20 cellular contexts compared by ENCODE assay signal in genomic region chr18:76952747-76953146, GRCh38.
DNase-seq lines count a peak whose midpoint lies in the region; ATAC-seq, FAIRE-seq and TF ChIP-seq lines count a peak whose summit lies in the region.
"Had no signal": no experiment of that assay in that cellular context is flagged by ENCODE, and none has a peak within 500 bp of the region (broad histone marks: within the 10 kb centered on the region; RNA-seq: fewer than 3 reads in every experiment).

No MANE protein-coding gene starts in this region.

- no peak for TF ChIP-seq EP300 in sigmoid colon (IDR thresholded peaks at IDR 0.05)

- peak; percentile 21; the same call in 1 of the 3 replicates for ATAC-seq in GM23338
- no peak for ATAC-seq in GM21723 (IDR thresholded peaks at IDR 0.05; ENCODE audit: unreplicated experiment)
- no peak for ATAC-seq in GM19328 (IDR thresholded peaks at IDR 0.05; ENCODE audit: unreplicated experiment)
- ATAC-seq in GM18870 (IDR thresholded peaks at IDR 0.05; ENCODE audit: unreplicated experiment): no peak
- ATAC-seq: A549, GM12878 had no signal

- H3K27ac Mint-ChIP-seq in GM23338: no peak overlapping the region
- H3K27ac Mint-ChIP-seq: IgD-negative memory B cell had no signal

- no peak overlapping the region for H3K4me3 ChIP-seq in GM23338
- H3K4me3 ChIP-seq in kidney (ENCODE audit: low read length in 2 of 2): no peak overlapping the region
- no peak overlapping the region for H3K4me3 ChIP-seq in sigmoid colon
- H3K4me3 ChIP-seq in PC-9: no peak overlapping the region
- H3K4me3 ChIP-seq: A549, GM12878, HAP-1, Peyer's patch had no signal

- FAIRE-seq in kidney (lab: Jason Lieb, UNC): no peak
- FAIRE-seq: A549, GM12878 had no signal

- H3K9me2 ChIP-seq in GM23338 (ENCODE audit: insufficient read depth): no peaks in the 10 kb centered on the region
- no peaks in the 10 kb centered on the region for H3K9me2 ChIP-seq in PC-9 (ENCODE audit: insufficient read depth)
- H3K9me2 ChIP-seq: SK-N-SH had no signal

- H3K4me1 Mint-ChIP-seq in GM23338: peaks cover 8% of the 10 kb centered on the region; the same call in 1 of the 3 replicates
- H3K4me1 Mint-ChIP-seq: CD14-positive monocyte had no signal

- no peak overlapping the region for H2AFZ ChIP-seq in GM23338
- no peak overlapping the region for H2AFZ ChIP-seq in PC-9

- no peak overlapping the region for H3K9ac ChIP-seq in kidney (ENCODE audit: low read length in 2 of 2)
- H3K9ac ChIP-seq: SK-N-SH had no signal

- H3K27me3 Mint-ChIP-seq in GM23338 (ENCODE audit: insufficient read depth, low read depth, poor library complexity): peaks cover 2% of the 10 kb centered on the region
- H3K27me3 Mint-ChIP-seq: IgD-negative memory B cell had no signal

- no peak for TF ChIP-seq POLR2A in sigmoid colon (IDR thresholded peaks at IDR 0.05)

- H3K4me2 ChIP-seq in GM23338 (no peak overlapping the region), PC-9 (no peak overlapping the region)
- H3K4me2 ChIP-seq: A549, SK-N-SH had no signal

- H3K27ac ChIP-seq in C4-2B: peak overlapping the region; percentile 68
- H3K27ac ChIP-seq in GM23338 (ENCODE audit: low read depth): no peak overlapping the region
- peak overlapping the region; percentile 7 to 48 for H3K27ac ChIP-seq in kidney (ENCODE audit: low read depth in 2 of 2, low read length in 2 of 2)
- H3K27ac ChIP-seq in sigmoid colon: peak overlapping the region; percentile 41 to 74 (median 62)
- H3K27ac ChIP-seq in PC-9: no peak overlapping the region
- H3K27ac ChIP-seq: A549 had no signal

- H3K79me2 ChIP-seq in GM23338 (replicated peaks; ENCODE audit: insufficient read depth) (no peaks in the 10 kb centered on the region), PC-9 (ENCODE audit: low read depth) (no peaks in the 10 kb centered on the region)

- no peaks in the 10 kb centered on the region; the same call in 1 of the 2 replicates for H4K20me1 ChIP-seq in GM23338 (replicated peaks; ENCODE audit: insufficient read depth)
- H4K20me1 ChIP-seq in PC-9 (ENCODE audit: insufficient read depth): no peaks in the 10 kb centered on the region

- H3F3A ChIP-seq in GM23338 (replicated peaks; ENCODE audit: low read depth) (no peaks in the 10 kb centered on the region), PC-9 (ENCODE audit: insufficient read depth, low read depth) (no peaks in the 10 kb centered on the region)

- POLR2A ChIA-PET in PC-9 (lab: Charles Lee; ENCODE audit: unreplicated experiment): no interaction called here

- H3K36me3 Mint-ChIP-seq in GM23338 (ENCODE audit: low read depth): peaks cover 28% of the 10 kb centered on the region

- intact Hi-C loops in kidney (cut with DNase I): no loop called here
- intact Hi-C loops in sigmoid colon (cut with DNase I): no loop called here
- intact Hi-C loops in PC-9 (cut with micrococcal nuclease; ENCODE audit: unreplicated experiment): no loop called here

- H3K36me3 ChIP-seq in GM23338 (ENCODE audit: insufficient read depth): no peaks in the 10 kb centered on the region
- peaks cover 6 to 9% of the 10 kb centered on the region in 2 donors for H3K36me3 ChIP-seq in kidney (ENCODE audit: control insufficient read depth in 1 of 2, insufficient read depth in 2 of 2, low read length in 2 of 2)
- H3K36me3 ChIP-seq in sigmoid colon: peaks cover 8 to 57% (median 22%) of the 10 kb centered on the region in 4 donors
- H3K36me3 ChIP-seq in PC-9 (ENCODE audit: low read depth): no peaks in the 10 kb centered on the region

- no peaks in the 10 kb centered on the region for H3K9me3 Mint-ChIP-seq in GM23338
- H3K9me3 Mint-ChIP-seq: CD14-positive monocyte, IgD-negative memory B cell had no signal

- TF ChIP-seq CTCF in C4-2B (conservative IDR thresholded peaks at IDR 0.05) (no peak), GM23338 (conservative IDR thresholded peaks at IDR 0.05; ENCODE audit: low read depth in 2 of 2) (no peak), kidney (IDR thresholded peaks at IDR 0.05; ENCODE audit: borderline replicate concordance, extremely low read depth, insufficient read depth) (no peak), sigmoid colon (IDR thresholded peaks at IDR 0.05) (no peak), PC-9 (conservative IDR thresholded peaks at IDR 0.05) (no peak)

- no peaks in the 10 kb centered on the region for H3K4me1 ChIP-seq in GM23338 (ENCODE audit: insufficient read depth)
- peaks cover 4 to 9% of the 10 kb centered on the region in 2 donors for H3K4me1 ChIP-seq in kidney (ENCODE audit: control insufficient read depth in 1 of 2, insufficient read depth in 1 of 2, low read depth in 1 of 2, low read length in 2 of 2)
- peaks cover 0 to 18% (median 15%) of the 10 kb centered on the region in 4 donors for H3K4me1 ChIP-seq in sigmoid colon
- H3K4me1 ChIP-seq in PC-9 (replicated peaks; ENCODE audit: insufficient read depth): no peaks in the 10 kb centered on the region
- H3K4me1 ChIP-seq: A549, HAP-1, Peyer's patch had no signal

- H3K9me3 ChIP-seq in kidney (ENCODE audit: control insufficient read depth in 1 of 2, low read length in 2 of 2): no peaks in the 10 kb centered on the region
- H3K9me3 ChIP-seq in sigmoid colon: no peaks in the 10 kb centered on the region
- H3K9me3 ChIP-seq in PC-9 (ENCODE audit: insufficient read depth, low read depth): no peaks in the 10 kb centered on the region
- H3K9me3 ChIP-seq: A549, HAP-1, Peyer's patch, SK-N-SH had no signal

- no peaks in the 10 kb centered on the region for H3K27me3 ChIP-seq in GM23338 (ENCODE audit: insufficient read depth)
- H3K27me3 ChIP-seq in sigmoid colon: no peaks in the 10 kb centered on the region
- H3K27me3 ChIP-seq in PC-9 (ENCODE audit: insufficient read depth, low read depth): no peaks in the 10 kb centered on the region
- H3K27me3 ChIP-seq: Peyer's patch had no signal

- 90 to 93% methylated on average over 4 of the region's 4 CpGs for WGBS in sigmoid colon, 2 donors

- DNase-seq in GM23338 (ENCODE audit: low spot score) (no peak), kidney (no peak), sigmoid colon (no peak), PC-9 (no peak)
- DNase-seq: COR-L47, MV-4-11, NCI-H146, NCI-H345, Peyer's patch, Right ventricle myocardium superior, SK-N-SH had no signal

- CTCF ChIA-PET in PC-9 (lab: Charles Lee): no interaction called here

- no peak overlapping the region for H3K4me3 Mint-ChIP-seq in GM23338
- H3K4me3 Mint-ChIP-seq: CD14-positive monocyte, IgD-negative memory B cell had no signal

- no TSS peak for BruUV-seq in PC-9 (replicated peaks; lab: Mats Ljungman, UMichigan)

TF ChIP-seq in GM23338, 12 proteins besides CTCF, POLR2A, EP300 and RAD21:
- TF ChIP-seq EZH2 (IDR thresholded peaks at IDR 0.05; ENCODE audit: low read depth, unreplicated experiment) (no peak), POLR2AphosphoS5 (IDR thresholded peaks at IDR 0.05; ENCODE audit: low read depth) (no peak), NANOG (IDR thresholded peaks at IDR 0.05; ENCODE audit: borderline replicate concordance) (no peak), STAT1 (IDR thresholded peaks at IDR 0.05; ENCODE audit: unreplicated experiment) (no peak)
TF ChIP-seq in GM23338: peak in this region for 0.

Comparison
In these comparisons a context has a peak if more than half of its experiments do, and no peak if none do; other contexts are left out.
1. H3K27ac ChIP-seq: peak in C4-2B (single experiment), kidney (2 of 2) and sigmoid colon (4 of 4); none in GM23338 (single experiment) and PC-9 (single experiment).